12 cellular contexts compared by ENCODE assay signal in genomic region chr5:149747833-149748366, GRCh38. TPM values are rescaled to one million over a fixed set of nuclear protein-coding genes. Genes with fewer than 3 reads are reported as not detected.
DNase-seq lines count a peak whose midpoint lies in the region; ATAC-seq and TF ChIP-seq lines count a peak whose summit lies in the region.
"Had no signal": no experiment of that assay in that cellular context is flagged by ENCODE, and none has a peak within 500 bp of the region (broad histone marks: within the 10 kb centered on the region; RNA-seq: fewer than 3 reads in every experiment).

No MANE protein-coding gene starts in this region.

- no peaks in the 10 kb centered on the region for H3K9me3 ChIP-seq in mucosa of rectum (ENCODE audit: control insufficient read depth in 2 of 2, low read length in 2 of 2)

- peak; percentile 51 for ATAC-seq in activated naive CD8-positive, alpha-beta T cell treated with anti-CD3 and anti-CD28 coated beads, Interleukin-2, amount 50 U/mL, for 24 hours

- H3K27me3 Mint-ChIP-seq in activated naive CD8-positive, alpha-beta T cell treated with anti-CD3 and anti-CD28 coated beads, Interleukin-2, amount 50 U/mL, for 24 hours, result no peaks in the 10 kb centered on the region
- no peaks in the 10 kb centered on the region for H3K27me3 Mint-ChIP-seq in activated naive CD8-positive, alpha-beta T cell treated with anti-CD3 and anti-CD28 coated beads for 36 hours
- no peaks in the 10 kb centered on the region for H3K27me3 Mint-ChIP-seq in type B pancreatic cell
- H3K27me3 Mint-ChIP-seq: activated T-cell treated with anti-CD3 and anti-CD28 coated beads, Interleukin-2, amount 50 U/mL, for 24 hours had no signal

- H3K36me3 Mint-ChIP-seq in activated naive CD8-positive, alpha-beta T cell treated with anti-CD3 and anti-CD28 coated beads, Interleukin-2, amount 50 U/mL, for 24 hours (ENCODE audit: low read depth), result no peaks in the 10 kb centered on the region
- H3K36me3 Mint-ChIP-seq in activated naive CD8-positive, alpha-beta T cell treated with anti-CD3 and anti-CD28 coated beads for 36 hours, result peaks cover 3% of the 10 kb centered on the region
- no peaks in the 10 kb centered on the region for H3K36me3 Mint-ChIP-seq in type B pancreatic cell

- H3K27ac Mint-ChIP-seq in activated naive CD8-positive, alpha-beta T cell treated with anti-CD3 and anti-CD28 coated beads, Interleukin-2, amount 50 U/mL, for 24 hours, result no peak overlapping the region
- H3K27ac Mint-ChIP-seq in activated naive CD8-positive, alpha-beta T cell treated with anti-CD3 and anti-CD28 coated beads for 36 hours, result no peak overlapping the region
- peak overlapping the region; percentile 92 for H3K27ac Mint-ChIP-seq in type B pancreatic cell
- H3K27ac Mint-ChIP-seq: activated T-cell treated with anti-CD3 and anti-CD28 coated beads, Interleukin-2, amount 50 U/mL, for 24 hours had no signal

- peaks cover 25 to 60% of the 10 kb centered on the region in 2 donors for H3K4me1 ChIP-seq in mucosa of rectum (ENCODE audit: control insufficient read depth in 2 of 2, insufficient read depth in 2 of 2, low read length in 2 of 2)

- H3K27me3 ChIP-seq in mucosa of rectum (ENCODE audit: control insufficient read depth in 2 of 2, insufficient read depth in 2 of 2, low read length in 2 of 2), result no peaks in the 10 kb centered on the region

- H3K9ac ChIP-seq in mucosa of rectum (ENCODE audit: low read depth in 1 of 2, low read length in 2 of 2), result peak overlapping the region; percentile 34 to 72

- peak overlapping the region; percentile 90 to 94 for H3K27ac ChIP-seq in mucosa of rectum (ENCODE audit: low read depth in 2 of 2, low read length in 2 of 2)
- H3K27ac ChIP-seq in coronary artery, result no peak overlapping the region

- no peak overlapping the region for H3K4me3 ChIP-seq in choroid plexus epithelial cell (ENCODE audit: low read depth, low read length)
- H3K4me3 ChIP-seq in mucosa of rectum (ENCODE audit: low read length in 2 of 2), result peak overlapping the region; percentile 1 to 40
- H3K4me3 ChIP-seq in coronary artery, result no peak overlapping the region

- H3K4me3 Mint-ChIP-seq in activated naive CD8-positive, alpha-beta T cell treated with anti-CD3 and anti-CD28 coated beads, Interleukin-2, amount 50 U/mL, for 24 hours, result no peak overlapping the region
- no peak overlapping the region for H3K4me3 Mint-ChIP-seq in activated naive CD8-positive, alpha-beta T cell treated with anti-CD3 and anti-CD28 coated beads for 36 hours
- peak overlapping the region; percentile 38 for H3K4me3 Mint-ChIP-seq in type B pancreatic cell
- H3K4me3 Mint-ChIP-seq: activated T-cell treated with anti-CD3 and anti-CD28 coated beads, Interleukin-2, amount 50 U/mL, for 24 hours had no signal

- no peaks in the 10 kb centered on the region for H3K9me3 Mint-ChIP-seq in activated naive CD8-positive, alpha-beta T cell treated with anti-CD3 and anti-CD28 coated beads, Interleukin-2, amount 50 U/mL, for 24 hours
- H3K9me3 Mint-ChIP-seq in activated naive CD8-positive, alpha-beta T cell treated with anti-CD3 and anti-CD28 coated beads for 36 hours, result no peaks in the 10 kb centered on the region
- no peaks in the 10 kb centered on the region for H3K9me3 Mint-ChIP-seq in type B pancreatic cell
- H3K9me3 Mint-ChIP-seq: activated T-cell treated with anti-CD3 and anti-CD28 coated beads, Interleukin-2, amount 50 U/mL, for 24 hours had no signal

- DNase-seq in activated naive CD8-positive, alpha-beta T cell treated with anti-CD3 and anti-CD28 coated beads, Interleukin-2, amount 50 U/mL, for 24 hours, result no peak
- no peak for DNase-seq in activated naive CD8-positive, alpha-beta T cell treated with anti-CD3 and anti-CD28 coated beads for 36 hours
- peak; percentile 50 for DNase-seq in choroid plexus epithelial cell (ENCODE audit: low read depth)
- DNase-seq in type B pancreatic cell (ENCODE audit: extremely low spot score, unreplicated experiment), result no peak
- DNase-seq in NCI-H526 treated with DMSO at 0.1 percent for 48 hours (lab: John Stamatoyannopoulos, UW), result no peak
- DNase-seq in coronary artery (ENCODE audit: low spot score), result no peak
- DNase-seq in foreskin melanocyte, result no peak
- DNase-seq: activated CD4-positive, alpha-beta T cell treated with anti-CD3 and anti-CD28 coated beads for 1 hour; activated T-cell treated with anti-CD3 and anti-CD28 coated beads, Interleukin-2, amount 50 U/mL, for 24 hours; NCI-H446; OCI-M1 had no signal

- no peaks in the 10 kb centered on the region for H3K36me3 ChIP-seq in mucosa of rectum (ENCODE audit: control insufficient read depth in 2 of 2, insufficient read depth in 2 of 2, low read length in 2 of 2)

- TF ChIP-seq CTCF in choroid plexus epithelial cell (conservative IDR thresholded peaks at IDR 0.05; ENCODE audit: low read depth, low read length) (no peak), type B pancreatic cell (conservative IDR thresholded peaks at IDR 0.05) (no peak), coronary artery (IDR thresholded peaks at IDR 0.05) (no peak)

- peaks cover 32% of the 10 kb centered on the region for H3K4me1 Mint-ChIP-seq in activated naive CD8-positive, alpha-beta T cell treated with anti-CD3 and anti-CD28 coated beads, Interleukin-2, amount 50 U/mL, for 24 hours
- peaks cover 25% of the 10 kb centered on the region for H3K4me1 Mint-ChIP-seq in activated naive CD8-positive, alpha-beta T cell treated with anti-CD3 and anti-CD28 coated beads for 36 hours
- H3K4me1 Mint-ChIP-seq in type B pancreatic cell (ENCODE audit: unreplicated experiment), result peaks cover 24% of the 10 kb centered on the region

RNA-seq across cellular contexts. Expression of gene PPARGC1B, which starts 17.8 kb away (rescaled TPM):
- 10 to 100 TPM; 10.6 to 10.9 TPM for total RNA-seq in activated naive CD8-positive, alpha-beta T cell treated with anti-CD3 and anti-CD28 coated beads for 36 hours
- total RNA-seq in type B pancreatic cell (ENCODE audit: low replicate concordance), result 5.4 and 8.5 TPM in 2 replicates

Comparison
In these comparisons a context has a peak if more than half of its experiments do, and no peak if none do; other contexts are left out.
1. H3K4me3 ChIP-seq: peak in mucosa of rectum (2 of 2); none in choroid plexus epithelial cell (single experiment) and coronary artery (single experiment).
2. H3K27ac ChIP-seq: peak in mucosa of rectum (2 of 2); none in coronary artery (0 of 2).